Comparison of ENCODE assay signal across 1 cellular context in the genomic region with DNA sequence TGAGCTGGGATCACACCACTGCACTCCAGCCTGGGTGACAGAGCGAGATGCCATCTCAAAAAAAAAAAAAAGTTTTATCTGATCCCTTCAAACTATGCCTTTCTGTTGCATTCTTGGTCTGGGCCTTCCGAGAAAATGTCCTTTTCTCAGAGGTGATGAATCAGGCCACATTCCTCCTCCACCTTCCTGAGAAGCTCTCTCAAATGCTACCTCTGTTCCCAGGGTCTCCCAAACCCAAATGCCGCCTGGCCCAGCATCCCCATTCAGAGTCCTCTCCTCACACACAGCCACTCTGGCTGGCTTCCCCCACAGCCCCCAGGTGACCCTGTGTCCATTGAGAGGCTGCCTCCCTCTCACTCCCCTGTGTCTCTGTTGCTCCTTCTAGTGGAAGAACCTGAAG.
TF ChIP-seq lines count a peak whose summit lies in the region.

No MANE protein-coding gene starts in this region.

TF ChIP-seq in endothelial cell of umbilical vein, 7 proteins besides CTCF, POLR2A, EP300 and RAD21 (continued from another document):
- no peak for TF ChIP-seq MYC (IDR thresholded peaks at IDR 0.05; ENCODE audit: low read depth, low read length)
TF ChIP-seq in endothelial cell of umbilical vein: peak in this region for 0.
